In genomic region chr4:80215449-80216052, GRCh38 we compare ENCODE assay signal across 8 cellular contexts. TPM values are rescaled to one million over a fixed set of nuclear protein-coding genes. Genes with fewer than 3 reads are reported as not detected.
DNase-seq lines count a peak whose midpoint lies in the region; ATAC-seq, FAIRE-seq and TF ChIP-seq lines count a peak whose summit lies in the region.

No MANE protein-coding gene starts in this region.

- TF ChIP-seq RAD21 in neural cell (conservative IDR thresholded peaks at IDR 0.05): peak; percentile 80

- no peaks in the 10 kb centered on the region for H3K9me2 ChIP-seq in neural cell (ENCODE audit: insufficient read depth, low read length)

- H3K27me3 ChIP-seq in neural cell (ENCODE audit: insufficient read depth, low read depth, low read length): peaks cover 50% of the 10 kb centered on the region

- peak; percentile 51 for DNase-seq in GM20000 (ENCODE audit: low spot score)
- DNase-seq in NCI-H69 (lab: John Stamatoyannopoulos, UW): peak; percentile 65
- DNase-seq in stimulated activated CD4-positive, alpha-beta T cell treated with anti-CD3 and anti-CD28 coated beads, Interleukin-2, amount 100 ng/mL, for 24 hours: no peak

- TF ChIP-seq POLR2A in GM18505 (IDR thresholded peaks at IDR 0.05; ENCODE audit: borderline replicate concordance, extremely low read depth, insufficient read depth, insufficient read length): no peak

- no peaks in the 10 kb centered on the region for H4K20me1 ChIP-seq in neural cell (ENCODE audit: insufficient read depth)

- no peak overlapping the region for H3K4me2 ChIP-seq in neural cell (ENCODE audit: low read length)

- no peaks in the 10 kb centered on the region for H3K79me2 ChIP-seq in neural cell (replicated peaks; ENCODE audit: insufficient read depth, low read length)

- H3K9me3 ChIP-seq in neural cell (ENCODE audit: low read length): no peaks in the 10 kb centered on the region

- FAIRE-seq in colon (lab: Jason Lieb, UNC): peak; percentile 91

- no peaks in the 10 kb centered on the region for H3F3A ChIP-seq in neural cell (ENCODE audit: insufficient read depth, low read length, poor library complexity, severe bottlenecking)

- H3K36me3 ChIP-seq in neural cell (ENCODE audit: insufficient read depth, low read length): no peaks in the 10 kb centered on the region

- H2AFZ ChIP-seq in neural cell (ENCODE audit: low read depth, low read length): no peak overlapping the region

- no peak for TF ChIP-seq EP300 in neural cell (conservative IDR thresholded peaks at IDR 0.05; ENCODE audit: poor library complexity, severe bottlenecking)

- H3K9ac ChIP-seq in neural cell (ENCODE audit: low read length): no peak overlapping the region

- no peak overlapping the region for H3K27ac ChIP-seq in C4-2B
- no peak overlapping the region for H3K27ac ChIP-seq in neural cell (ENCODE audit: low read length)

- no peak overlapping the region for H3K4me3 ChIP-seq in neural cell (ENCODE audit: low read length)

- TF ChIP-seq CTCF in C4-2B (conservative IDR thresholded peaks at IDR 0.05) (peak; percentile 78), GM20000 (IDR thresholded peaks at IDR 0.05; ENCODE audit: extremely low read depth, missing control alignments) (peak; percentile 9), neural cell (IDR thresholded peaks at IDR 0.05; ENCODE audit: poor library complexity, severe bottlenecking) (peak; percentile 73)

- no peak for ATAC-seq in GM21423 (IDR thresholded peaks at IDR 0.05; ENCODE audit: unreplicated experiment)
- no peak for ATAC-seq in GM18505 (IDR thresholded peaks at IDR 0.05; ENCODE audit: unreplicated experiment)

TF ChIP-seq in neural cell, 6 proteins besides CTCF, POLR2A, EP300 and RAD21:
- TF ChIP-seq SMC3 (conservative IDR thresholded peaks at IDR 0.05; ENCODE audit: poor library complexity) (peak; percentile 80), TAF1 (IDR thresholded peaks at IDR 0.05; ENCODE audit: low read depth) (no peak), POLR2AphosphoS5 (IDR thresholded peaks at IDR 0.05) (no peak)
- TF ChIP-seq, protein P1, sequence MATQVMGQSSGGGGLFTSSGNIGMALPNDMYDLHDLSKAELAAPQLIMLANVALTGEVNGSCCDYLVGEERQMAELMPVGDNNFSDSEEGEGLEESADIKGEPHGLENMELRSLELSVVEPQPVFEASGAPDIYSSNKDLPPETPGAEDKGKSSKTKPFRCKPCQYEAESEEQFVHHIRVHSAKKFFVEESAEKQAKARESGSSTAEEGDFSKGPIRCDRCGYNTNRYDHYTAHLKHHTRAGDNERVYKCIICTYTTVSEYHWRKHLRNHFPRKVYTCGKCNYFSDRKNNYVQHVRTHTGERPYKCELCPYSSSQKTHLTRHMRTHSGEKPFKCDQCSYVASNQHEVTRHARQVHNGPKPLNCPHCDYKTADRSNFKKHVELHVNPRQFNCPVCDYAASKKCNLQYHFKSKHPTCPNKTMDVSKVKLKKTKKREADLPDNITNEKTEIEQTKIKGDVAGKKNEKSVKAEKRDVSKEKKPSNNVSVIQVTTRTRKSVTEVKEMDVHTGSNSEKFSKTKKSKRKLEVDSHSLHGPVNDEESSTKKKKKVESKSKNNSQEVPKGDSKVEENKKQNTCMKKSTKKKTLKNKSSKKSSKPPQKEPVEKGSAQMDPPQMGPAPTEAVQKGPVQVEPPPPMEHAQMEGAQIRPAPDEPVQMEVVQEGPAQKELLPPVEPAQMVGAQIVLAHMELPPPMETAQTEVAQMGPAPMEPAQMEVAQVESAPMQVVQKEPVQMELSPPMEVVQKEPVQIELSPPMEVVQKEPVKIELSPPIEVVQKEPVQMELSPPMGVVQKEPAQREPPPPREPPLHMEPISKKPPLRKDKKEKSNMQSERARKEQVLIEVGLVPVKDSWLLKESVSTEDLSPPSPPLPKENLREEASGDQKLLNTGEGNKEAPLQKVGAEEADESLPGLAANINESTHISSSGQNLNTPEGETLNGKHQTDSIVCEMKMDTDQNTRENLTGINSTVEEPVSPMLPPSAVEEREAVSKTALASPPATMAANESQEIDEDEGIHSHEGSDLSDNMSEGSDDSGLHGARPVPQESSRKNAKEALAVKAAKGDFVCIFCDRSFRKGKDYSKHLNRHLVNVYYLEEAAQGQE (IDR thresholded peaks at IDR 0.05; ENCODE audit: borderline replicate concordance): no peak

RNA-seq across cellular contexts. Expression of gene PRDM8, which starts 18.2 kb away (rescaled TPM):
- 0.46 and 0.52 TPM in 2 replicates for polyA plus RNA-seq in neural cell
- 0.73 and 0.81 TPM in 2 replicates for polyA minus RNA-seq in neural cell

RNA-seq across cellular contexts. Expression of gene FGF5, which starts 50.9 kb away (rescaled TPM):
- polyA plus RNA-seq in neural cell: 0.26 and 0.28 TPM in 2 replicates
- polyA minus RNA-seq in neural cell: 0.35 and 0.49 TPM in 2 replicates

Comparison
In these comparisons a context has a peak if more than half of its experiments do, and no peak if none do; other contexts are left out.
1. CTCF ChIP-seq: peak in every context shown above with its lines; median percentile 78 in C4-2B; 73 in neural cell; 9 in GM20000.
2. DNase-seq: peak in GM20000 (single experiment) and NCI-H69 (single experiment); none in stimulated activated CD4-positive, alpha-beta T cell treated with anti-CD3 and anti-CD28 coated beads, Interleukin-2, amount 100 ng/mL, for 24 hours (0 of 2).